15 cellular contexts compared by ENCODE assay signal in the genomic region with DNA sequence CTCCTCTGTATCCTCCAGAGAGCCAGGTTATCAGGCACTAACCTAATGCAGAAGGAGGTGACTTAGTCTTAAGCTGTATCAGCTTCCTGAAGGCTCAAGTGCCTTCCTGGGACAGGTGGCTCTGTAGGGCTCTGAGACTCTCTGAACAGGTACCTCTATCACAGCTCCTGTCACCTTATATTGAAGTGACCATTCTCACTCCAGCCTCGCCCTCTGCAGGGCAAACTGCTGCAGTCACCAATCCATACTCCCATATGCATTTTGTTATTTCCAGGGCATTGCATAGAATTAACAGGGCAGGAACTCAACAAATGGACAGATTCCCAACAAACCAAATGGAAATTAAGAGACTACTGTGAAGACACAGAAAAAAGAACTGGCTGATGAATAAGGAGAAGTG.
A peak's percentile ranks its signal among the peaks of the same experiment; 100 is the strongest.
DNase-seq lines count a peak whose midpoint lies in the region; ATAC-seq and TF ChIP-seq lines count a peak whose summit lies in the region.
"Had no signal": no experiment of that assay in that cellular context is flagged by ENCODE, and none has a peak within 500 bp of the region (broad histone marks: within the 10 kb centered on the region; RNA-seq: fewer than 3 reads in every experiment).

No MANE protein-coding gene starts in this region.

- TF ChIP-seq POLR2A in NB4 (IDR thresholded peaks at IDR 0.05; ENCODE audit: extremely low read depth, insufficient read length): no peak

- no peak overlapping the region for H3K4me3 Mint-ChIP-seq in stimulated activated effector memory CD8-positive, alpha-beta T cell treated with anti-CD3 and anti-CD28 coated beads, Interleukin-12 subunit alpha, Interleukin-12 subunit beta, amount 100 ng/mL, for 72 hours
- H3K4me3 Mint-ChIP-seq: activated naive CD8-positive, alpha-beta T cell had no signal

- H3K4me3 ChIP-seq in NB4 (ENCODE audit: low read depth, low read length) (no peak overlapping the region), choroid plexus epithelial cell (ENCODE audit: low read depth, low read length) (no peak overlapping the region)
- H3K4me3 ChIP-seq: upper lobe of right lung had no signal

- no peaks in the 10 kb centered on the region for H3K36me3 Mint-ChIP-seq in stimulated activated effector memory CD8-positive, alpha-beta T cell treated with anti-CD3 and anti-CD28 coated beads, Interleukin-12 subunit alpha, Interleukin-12 subunit beta, amount 100 ng/mL, for 72 hours
- H3K36me3 Mint-ChIP-seq: activated naive CD8-positive, alpha-beta T cell had no signal

- no peaks in the 10 kb centered on the region for H3K4me1 Mint-ChIP-seq in stimulated activated effector memory CD8-positive, alpha-beta T cell treated with anti-CD3 and anti-CD28 coated beads, Interleukin-12 subunit alpha, Interleukin-12 subunit beta, amount 100 ng/mL, for 72 hours

- ATAC-seq in stimulated activated effector memory CD8-positive, alpha-beta T cell treated with anti-CD3 and anti-CD28 coated beads, Interleukin-12 subunit alpha, Interleukin-12 subunit beta, amount 100 ng/mL, for 72 hours: peak; percentile 22
- ATAC-seq in HG03439 (IDR thresholded peaks at IDR 0.05; ENCODE audit: unreplicated experiment): no peak
- ATAC-seq: stimulated activated naive CD8-positive, alpha-beta T cell treated with anti-CD3 and anti-CD28 coated beads, Interleukin-15, Interleukin-2, amounts not matched to agents 100 U/mL and 50 U/mL, for 24 hours had no signal

- DNase-seq in NCI-H748 (lab: John Stamatoyannopoulos, UW; ENCODE audit: unreplicated experiment) (peak; percentile 2), NCI-H748 treated with DMSO at 0.1 percent for 48 hours (lab: John Stamatoyannopoulos, UW) (no peak), NB4 (ENCODE audit: low read depth) (no peak), choroid plexus epithelial cell (ENCODE audit: low read depth) (no peak), Ammon's horn (ENCODE audit: low spot score) (no peak), cerebellum (ENCODE audit: low spot score) (no peak)
- no peak for DNase-seq in stimulated activated effector memory CD8-positive, alpha-beta T cell treated with anti-CD3 and anti-CD28 coated beads, Interleukin-12 subunit alpha, Interleukin-12 subunit beta, amount 100 ng/mL, for 72 hours (ENCODE audit: low spot score in 2 of 2)
- DNase-seq: ACHN; activated CD4-positive, alpha-beta T cell treated with anti-CD3 and anti-CD28 coated beads for 48 hours; MM.1S; NCI-H446; stimulated activated naive CD8-positive, alpha-beta T cell treated with anti-CD3 and anti-CD28 coated beads, Interleukin-15, Interleukin-2, amounts not matched to agents 100 U/mL and 50 U/mL, for 24 hours; upper lobe of right lung had no signal

- no peaks in the 10 kb centered on the region for H3K9me3 Mint-ChIP-seq in stimulated activated effector memory CD8-positive, alpha-beta T cell treated with anti-CD3 and anti-CD28 coated beads, Interleukin-12 subunit alpha, Interleukin-12 subunit beta, amount 100 ng/mL, for 72 hours

- no peak overlapping the region for H3K27ac Mint-ChIP-seq in stimulated activated effector memory CD8-positive, alpha-beta T cell treated with anti-CD3 and anti-CD28 coated beads, Interleukin-12 subunit alpha, Interleukin-12 subunit beta, amount 100 ng/mL, for 72 hours

- peak; percentile 21 for TF ChIP-seq CTCF in NB4 (IDR thresholded peaks at IDR 0.05; ENCODE audit: low read depth, low read length)
- peak; percentile 40 for TF ChIP-seq CTCF in choroid plexus epithelial cell (conservative IDR thresholded peaks at IDR 0.05; ENCODE audit: low read depth, low read length)
